ENCODE assay signal across 17 cellular contexts in genomic region chr5:59095480-59095879, GRCh38.
DNase-seq lines count a peak whose midpoint lies in the region; ATAC-seq and TF ChIP-seq lines count a peak whose summit lies in the region.
"Had no signal": no experiment of that assay in that cellular context is flagged by ENCODE, and none has a peak within 500 bp of the region (broad histone marks: within the 10 kb centered on the region; RNA-seq: fewer than 3 reads in every experiment).

No MANE protein-coding gene starts in this region.

- POLR2A ChIA-PET in activated CD8-positive, alpha-beta T cell treated with anti-CD3 and anti-CD28 coated beads, Interleukin-2, amount 10 ng/mL, durations not matched to agents 7 days and 5 days (lab: Charles Lee), result interaction anchor here (1.7 kb wide), 1 partner anchor 28 kb away, joined by 4 read pairs; no protein-coding TSS in a partner anchor

- peaks cover 7% of the 10 kb centered on the region for H3K9me3 Mint-ChIP-seq in activated CD8-positive, alpha-beta T cell treated with anti-CD3 and anti-CD28 coated beads, Interleukin-2, amount 10 ng/mL, durations not matched to agents 7 days and 5 days (ENCODE audit: insufficient read depth)
- H3K9me3 Mint-ChIP-seq in endodermal cell, result no peaks in the 10 kb centered on the region

- peaks cover 22% of the 10 kb centered on the region for H3K36me3 Mint-ChIP-seq in activated CD8-positive, alpha-beta T cell treated with anti-CD3 and anti-CD28 coated beads, Interleukin-2, amount 10 ng/mL, durations not matched to agents 7 days and 5 days (ENCODE audit: low read depth)
- no peaks in the 10 kb centered on the region for H3K36me3 Mint-ChIP-seq in endodermal cell (ENCODE audit: low read depth)

- H3K27ac Mint-ChIP-seq in activated CD8-positive, alpha-beta T cell treated with anti-CD3 and anti-CD28 coated beads, Interleukin-2, amount 10 ng/mL, durations not matched to agents 7 days and 5 days, result no peak overlapping the region
- no peak overlapping the region for H3K27ac Mint-ChIP-seq in endodermal cell

- TF ChIP-seq CTCF in AG09319 (IDR thresholded peaks at IDR 0.05; ENCODE audit: low read depth, low read length), result no peak
- no peak for TF ChIP-seq CTCF in body of pancreas (IDR thresholded peaks at IDR 0.05)
- TF ChIP-seq CTCF in psoas muscle (IDR thresholded peaks at IDR 0.05), result no peak
- no peak for TF ChIP-seq CTCF in GM10266 (IDR thresholded peaks at IDR 0.05; ENCODE audit: control insufficient read depth, insufficient read depth, low read depth, missing control alignments)
- no peak for TF ChIP-seq CTCF in endodermal cell (conservative IDR thresholded peaks at IDR 0.05)

- H3K4me1 Mint-ChIP-seq in activated CD8-positive, alpha-beta T cell treated with anti-CD3 and anti-CD28 coated beads, Interleukin-2, amount 10 ng/mL, durations not matched to agents 7 days and 5 days (ENCODE audit: low read depth), result peaks cover 68% of the 10 kb centered on the region
- H3K4me1 Mint-ChIP-seq in endodermal cell, result peaks cover 1% of the 10 kb centered on the region

- no peak overlapping the region for H3K27ac ChIP-seq in body of pancreas
- peak overlapping the region; percentile 56 for H3K27ac ChIP-seq in psoas muscle
- no peak overlapping the region for H3K27ac ChIP-seq in endodermal cell (ENCODE audit: low read depth, low read length)
- H3K27ac ChIP-seq: dorsolateral prefrontal cortex, thoracic aorta had no signal

- intact Hi-C loops in body of pancreas (cut with DNase I), result no loop called here
- intact Hi-C loops in left ventricle myocardium superior (cut with micrococcal nuclease), result no loop called here
- intact Hi-C loops in psoas muscle (cut with DNase I), result no loop called here

- H3K4me3 Mint-ChIP-seq in activated CD8-positive, alpha-beta T cell treated with anti-CD3 and anti-CD28 coated beads, Interleukin-2, amount 10 ng/mL, durations not matched to agents 7 days and 5 days, result no peak overlapping the region
- H3K4me3 Mint-ChIP-seq in endodermal cell, result no peak overlapping the region

- H3K36me3 ChIP-seq in body of pancreas (replicated peaks in 1 of 2; ENCODE audit: insufficient read depth in 1 of 2, low read depth in 2 of 2) (no peaks in the 10 kb centered on the region), psoas muscle (ENCODE audit: insufficient read depth in 1 of 2, low read depth in 1 of 2) (no peaks in the 10 kb centered on the region), endodermal cell (ENCODE audit: control insufficient read depth, insufficient read depth, low read length) (no peaks in the 10 kb centered on the region)
- H3K36me3 ChIP-seq: thoracic aorta had no signal

- DNase-seq in AG09319 (ENCODE audit: extremely low read depth, low read depth) (peak; percentile 55), body of pancreas (no peak), left ventricle myocardium superior (no peak), psoas muscle (no peak), GM10266 (ENCODE audit: extremely low spot score) (no peak), endodermal cell (no peak)
- no peak for DNase-seq in activated CD8-positive, alpha-beta T cell treated with anti-CD3 and anti-CD28 coated beads, Interleukin-2, amount 10 ng/mL, durations not matched to agents 7 days and 5 days
- DNase-seq in activated T-cell treated with anti-CD3 and anti-CD28 coated beads, Interleukin-2, amount 50 U/mL, for 48 hours, result no peak
- DNase-seq: activated gamma-delta T cell treated with Interleukin-2 at 50 U/mL for 16 hours; AML-193; DMS 273 treated with DMSO at 0.1 percent for 48 hours; dorsolateral prefrontal cortex; NCI-H1694; NCI-H510A; stimulated activated CD4-positive, alpha-beta T cell treated with anti-CD3 and anti-CD28 coated beads, Interleukin-2, amount 100 ng/mL, for 24 hours had no signal

- ATAC-seq in body of pancreas, result peak; percentile 21
- peak; percentile 56 for ATAC-seq in left ventricle myocardium superior
- ATAC-seq in psoas muscle, result peak; percentile 51 to 79 (median 70)
- no peak for ATAC-seq in activated CD8-positive, alpha-beta T cell treated with anti-CD3 and anti-CD28 coated beads, Interleukin-2, amount 10 ng/mL, durations not matched to agents 7 days and 5 days
- ATAC-seq: SK-N-SH treated with all-trans-retinoic acid at 6 μM for 48 hours had no signal

- CTCF ChIA-PET in activated CD8-positive, alpha-beta T cell treated with anti-CD3 and anti-CD28 coated beads, Interleukin-2, amount 10 ng/mL, durations not matched to agents 7 days and 5 days (lab: Charles Lee), result interaction anchor here (0.6 to 4.4 kb wide), 11 partner anchors 8 to 79 kb away, joined by 3 to 27 read pairs (median 5); no protein-coding TSS in a partner anchor

- H3K27me3 ChIP-seq in body of pancreas (no peaks in the 10 kb centered on the region), psoas muscle (ENCODE audit: insufficient read depth in 3 of 3, low read length in 2 of 3) (no peaks in the 10 kb centered on the region), endodermal cell (ENCODE audit: control insufficient read depth, insufficient read depth, low read length, poor library complexity, severe bottlenecking) (no peaks in the 10 kb centered on the region)
- H3K27me3 ChIP-seq: dorsolateral prefrontal cortex had no signal

- H3K9me3 ChIP-seq in body of pancreas (no peaks in the 10 kb centered on the region), psoas muscle (no peaks in the 10 kb centered on the region), endodermal cell (ENCODE audit: control insufficient read depth, low read length) (no peaks in the 10 kb centered on the region)
- H3K9me3 ChIP-seq: thoracic aorta had no signal

- H3K4me3 ChIP-seq in body of pancreas (no peak overlapping the region), psoas muscle (peak overlapping the region; percentile 37), endodermal cell (ENCODE audit: low read length) (no peak overlapping the region)
- H3K4me3 ChIP-seq: dorsolateral prefrontal cortex, thoracic aorta had no signal

- no peaks in the 10 kb centered on the region for H3K4me1 ChIP-seq in body of pancreas
- H3K4me1 ChIP-seq in psoas muscle, result peaks cover 42% of the 10 kb centered on the region
- no peaks in the 10 kb centered on the region for H3K4me1 ChIP-seq in endodermal cell (ENCODE audit: control insufficient read depth, insufficient read depth, low read length)

- H3K27me3 Mint-ChIP-seq in activated CD8-positive, alpha-beta T cell treated with anti-CD3 and anti-CD28 coated beads, Interleukin-2, amount 10 ng/mL, durations not matched to agents 7 days and 5 days (ENCODE audit: low read depth), result peaks cover under 1% of the 10 kb centered on the region
- H3K27me3 Mint-ChIP-seq in endodermal cell (ENCODE audit: insufficient read depth), result no peaks in the 10 kb centered on the region

- 63 to 78% methylated on average over 1 of the region's 1 CpG for WGBS in body of pancreas, 2 donors
- WGBS in psoas muscle, 3 donors, result 9 to 38% (median 23%) methylated on average over 1 of the region's 1 CpG
- WGBS in endodermal cell (ENCODE audit: insufficient coverage in 1 of 2, insufficient read length in 1 of 2), 2 experiments, result 90% methylated on average over 1 of the region's 1 CpG; no CpG with 5 or more reads in 1 of the 2 experiments

- no peak overlapping the region for H3K9ac ChIP-seq in endodermal cell (ENCODE audit: extremely low read depth, low read length, poor library complexity, severe bottlenecking)

- TF ChIP-seq POLR2A in body of pancreas (IDR thresholded peaks at IDR 0.05), result no peak
